ENCODE assay signal across 24 cellular contexts in the genomic region with DNA sequence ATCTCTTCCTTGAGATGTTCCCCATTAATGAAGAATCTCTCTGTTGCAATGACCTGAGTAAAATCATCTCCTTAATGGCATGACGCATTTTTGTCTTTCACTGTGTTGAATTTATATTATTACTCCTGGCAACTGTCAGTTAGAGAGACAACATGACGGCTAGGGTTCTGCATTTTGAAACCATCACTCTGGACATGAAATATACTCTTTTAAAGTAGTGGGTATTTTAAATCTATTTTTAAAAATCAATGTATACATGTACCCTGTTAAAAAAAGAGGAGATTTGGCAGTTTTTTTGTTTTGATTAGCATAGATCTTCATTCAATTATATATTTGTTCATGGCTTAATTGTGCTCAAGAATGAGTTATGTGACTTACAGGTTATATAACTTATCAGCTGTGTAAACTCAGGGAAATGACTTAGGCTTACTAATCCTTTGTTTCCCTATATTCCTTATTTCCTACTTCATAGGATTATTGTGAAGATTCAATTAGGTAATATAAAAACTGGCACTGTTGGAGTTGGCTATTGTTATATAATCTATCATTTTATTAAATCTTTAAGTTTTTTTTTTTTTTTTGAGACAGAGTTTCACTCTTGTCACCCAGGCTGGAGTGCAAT.
"Had no signal": no experiment of that assay in that cellular context is flagged by ENCODE, and none has a peak within 500 bp of the region (broad histone marks: within the 10 kb centered on the region; RNA-seq: fewer than 3 reads in every experiment).

No MANE protein-coding gene starts in this region.

- H3K79me2 ChIP-seq: hepatocyte had no signal

- H3K4me2 ChIP-seq: hepatocyte had no signal

- H3K4me3 ChIP-seq: colonic mucosa, dorsolateral prefrontal cortex, esophagus muscularis mucosa, gastroesophageal sphincter, heart left ventricle, hepatocyte, left lung, lower lobe of right lung, mucosa of descending colon had no signal

- ATAC-seq: effector memory CD8-positive, alpha-beta T cell; gastroesophageal sphincter; heart left ventricle; left cardiac atrium; left lung; left ventricle myocardium superior; lower lobe of right lung; mucosa of descending colon; naive thymus-derived CD8-positive, alpha-beta T cell had no signal

- H3K27me3 ChIP-seq: colonic mucosa, dorsolateral prefrontal cortex, esophagus muscularis mucosa, foreskin keratinocyte, gastroesophageal sphincter, heart left ventricle, hepatocyte, left lung had no signal

- H3K9me3 ChIP-seq: colonic mucosa, esophagus muscularis mucosa, left lung, lower lobe of right lung, mucosa of descending colon had no signal

- H3K36me3 ChIP-seq: colonic mucosa, esophagus muscularis mucosa, gastroesophageal sphincter, heart left ventricle, left lung, lower lobe of right lung had no signal

- FAIRE-seq: endometrium, frontal cortex had no signal

- H2AFZ ChIP-seq: hepatocyte had no signal

- H3K27ac ChIP-seq: colonic mucosa, dorsolateral prefrontal cortex, esophagus muscularis mucosa, foreskin keratinocyte, gastroesophageal sphincter, heart left ventricle, hepatocyte, left lung, lower lobe of right lung had no signal

- H3K4me1 ChIP-seq: colonic mucosa, esophagus muscularis mucosa, foreskin keratinocyte, gastroesophageal sphincter, left lung, lower lobe of right lung had no signal

- DNase-seq: colonic mucosa; cortex of kidney; dorsolateral prefrontal cortex; effector CD4-positive, alpha-beta T cell; effector memory CD8-positive, alpha-beta T cell; endodermal cell; heart left ventricle; hypothalamus; immature natural killer cell; islet precursor cell; left cardiac atrium; left lung; left ventricle myocardium superior; lower lobe of right lung; mesenchymal stem cell; mucosa of descending colon; naive B cell; naive thymus-derived CD8-positive, alpha-beta T cell had no signal
